31 cellular contexts compared by ENCODE assay signal in genomic region chrX:100376581-100376980, GRCh38. TPM values are rescaled to one million over a fixed set of nuclear protein-coding genes. Genes with fewer than 3 reads are reported as not detected.
DNase-seq lines count a peak whose midpoint lies in the region; FAIRE-seq and TF ChIP-seq lines count a peak whose summit lies in the region.
"Had no signal": no experiment of that assay in that cellular context is flagged by ENCODE, and none has a peak within 500 bp of the region (broad histone marks: within the 10 kb centered on the region; RNA-seq: fewer than 3 reads in every experiment).

No MANE protein-coding gene starts in this region.

- H3K4me3 ChIP-seq in astrocyte (ENCODE audit: insufficient read depth, low read depth, low read length): no peak overlapping the region
- H3K4me3 ChIP-seq in fibroblast of pulmonary artery (replicated peaks; ENCODE audit: low read depth, low read length): no peak overlapping the region
- H3K4me3 ChIP-seq: heart right ventricle, lung, mucosa of descending colon, ovary had no signal

- H3K27ac ChIP-seq in astrocyte (ENCODE audit: low read depth, low read length): no peak overlapping the region
- H3K27ac ChIP-seq: heart right ventricle, ovary had no signal

- H3K27me3 ChIP-seq in astrocyte (ENCODE audit: insufficient read depth, low read length): no peaks in the 10 kb centered on the region
- H3K27me3 ChIP-seq: ovary had no signal

- no peak overlapping the region for H3K9ac ChIP-seq in astrocyte (ENCODE audit: low read length)

- peak; percentile 6 for DNase-seq in GM04503 (ENCODE audit: low read depth)
- DNase-seq in astrocyte (ENCODE audit: low read depth): peak; percentile 1
- DNase-seq in fibroblast of pulmonary artery (ENCODE audit: low read depth): peak; percentile 4
- DNase-seq in stromal cell of bone marrow (ENCODE audit: low read depth): peak; percentile 38
- no peak for DNase-seq in NCI-H2171 treated with DMSO at 0.1 percent for 48 hours (lab: John Stamatoyannopoulos, UW)
- DNase-seq in NCI-H128 (lab: John Stamatoyannopoulos, UW; ENCODE audit: unreplicated experiment): no peak
- no peak for DNase-seq in NCI-H345 (lab: John Stamatoyannopoulos, UW)
- DNase-seq: activated CD4-positive, alpha-beta T cell treated with anti-CD3 and anti-CD28 coated beads, Interleukin-2, amount 50 U/mL, for 4 hours; activated naive CD4-positive, alpha-beta T cell treated with anti-CD3 and anti-CD28 coated beads for 36 hours; caudate nucleus; CD4-positive, CD25-positive, alpha-beta regulatory T cell; foreskin melanocyte; H9; heart right ventricle; mucosa of descending colon; NCI-H1048; NCI-H187; NCI-H2227 treated with DMSO at 0.1 percent for 48 hours; ovary; retina; stimulated activated CD4-positive, alpha-beta T cell treated with anti-CD3 and anti-CD28 coated beads, Interleukin-2, amount 100 ng/mL, for 24 hours had no signal

- no peaks in the 10 kb centered on the region for H3K9me3 ChIP-seq in astrocyte (ENCODE audit: insufficient read depth, low read depth, low read length)
- H3K9me3 ChIP-seq: heart right ventricle, mucosa of descending colon, ovary had no signal

- no peak overlapping the region for H3K4me3 Mint-ChIP-seq in astrocyte (ENCODE audit: unreplicated experiment)
- H3K4me3 Mint-ChIP-seq: activated naive CD4-positive, alpha-beta T cell treated with anti-CD3 and anti-CD28 coated beads for 36 hours; CD4-positive, CD25-positive, alpha-beta regulatory T cell; dendritic cell treated with granulocyte-macrophage colony-stimulating factor and Interleukin-4, amounts not matched to agents 40 ng/mL and 50 ng/mL, for 4 days; H9; nephron; type B pancreatic cell had no signal

- FAIRE-seq in astrocyte (lab: Jason Lieb, UNC): peak; percentile 98
- FAIRE-seq: endometrium, GM19239, TTC549 had no signal

- TF ChIP-seq CTCF in astrocyte (IDR thresholded peaks at IDR 0.05; ENCODE audit: insufficient read depth, low read depth, low read length) (no peak), fibroblast of pulmonary artery (IDR thresholded peaks at IDR 0.05; ENCODE audit: low read length, missing control alignments) (no peak)

- H3K79me2 ChIP-seq in astrocyte (ENCODE audit: insufficient read depth, low read length): no peaks in the 10 kb centered on the region

- H3K4me1 Mint-ChIP-seq in astrocyte (ENCODE audit: low read depth, unreplicated experiment): peaks cover 11% of the 10 kb centered on the region

- no peaks in the 10 kb centered on the region for H4K20me1 ChIP-seq in astrocyte (ENCODE audit: insufficient read depth, low read length)

- no peaks in the 10 kb centered on the region for H3K4me1 ChIP-seq in astrocyte (ENCODE audit: insufficient read depth, low read length)

- H3K4me2 ChIP-seq in astrocyte (ENCODE audit: low read length): no peak overlapping the region

- no peaks in the 10 kb centered on the region for H3K27me3 Mint-ChIP-seq in astrocyte (ENCODE audit: low read depth, unreplicated experiment)
- H3K27me3 Mint-ChIP-seq: CD4-positive, CD25-positive, alpha-beta regulatory T cell; dendritic cell treated with granulocyte-macrophage colony-stimulating factor and Interleukin-4, amounts not matched to agents 40 ng/mL and 50 ng/mL, for 4 days; type B pancreatic cell had no signal

- H3K36me3 ChIP-seq in astrocyte (ENCODE audit: insufficient read depth, low read length): no peaks in the 10 kb centered on the region
- H3K36me3 ChIP-seq: heart right ventricle, ovary had no signal

- no peak overlapping the region for H2AFZ ChIP-seq in astrocyte (ENCODE audit: low read depth, low read length)

- no peaks in the 10 kb centered on the region for H3K36me3 Mint-ChIP-seq in astrocyte (ENCODE audit: low read depth, unreplicated experiment)
- H3K36me3 Mint-ChIP-seq: CD4-positive, CD25-positive, alpha-beta regulatory T cell had no signal

- no peak overlapping the region for H3K27ac Mint-ChIP-seq in astrocyte (ENCODE audit: unreplicated experiment)
- H3K27ac Mint-ChIP-seq: activated naive CD4-positive, alpha-beta T cell treated with anti-CD3 and anti-CD28 coated beads for 36 hours; CD4-positive, CD25-positive, alpha-beta regulatory T cell; dendritic cell treated with granulocyte-macrophage colony-stimulating factor and Interleukin-4, amounts not matched to agents 40 ng/mL and 50 ng/mL, for 4 days; H9; nephron; type B pancreatic cell had no signal

- no peaks in the 10 kb centered on the region for H3K9me3 Mint-ChIP-seq in astrocyte (ENCODE audit: unreplicated experiment)
- H3K9me3 Mint-ChIP-seq: activated naive CD4-positive, alpha-beta T cell treated with anti-CD3 and anti-CD28 coated beads for 36 hours; dendritic cell treated with granulocyte-macrophage colony-stimulating factor and Interleukin-4, amounts not matched to agents 40 ng/mL and 50 ng/mL, for 4 days; H9; nephron; type B pancreatic cell had no signal

RNA-seq across cellular contexts. Expression of gene PCDH19, which starts 33.5 kb away (rescaled TPM):
- 11.6 and 14.9 TPM in 2 replicates for total RNA-seq in astrocyte
- total RNA-seq: activated naive CD4-positive, alpha-beta T cell treated with anti-CD3 and anti-CD28 coated beads for 36 hours; CD4-positive, CD25-positive, alpha-beta regulatory T cell; RPMI7951; SK-MEL-5; T-helper 1 cell treated with Interleukin-12 subunit alpha and Interleukin-12 subunit beta and Interleukin-4 antibody, amounts not matched to agents 30 ng/mL and 1 ng/mL, for 36 hours had no signal

Comparison
In these comparisons a context has a peak if more than half of its experiments do, and no peak if none do; other contexts are left out.
1. DNase-seq: peak in GM04503 (single experiment), astrocyte (single experiment), fibroblast of pulmonary artery (single experiment) and stromal cell of bone marrow (single experiment); none in NCI-H2171 treated with DMSO at 0.1 percent for 48 hours (single experiment), NCI-H128 (single experiment) and NCI-H345 (single experiment).